Comparison of ENCODE assay signal across 19 cellular contexts in genomic region chr6:124983383-124983782, GRCh38. TPM values are rescaled to one million over a fixed set of nuclear protein-coding genes. Genes with fewer than 3 reads are reported as not detected.
DNase-seq lines count a peak whose midpoint lies in the region; ATAC-seq, FAIRE-seq and TF ChIP-seq lines count a peak whose summit lies in the region.
"Had no signal": no experiment of that assay in that cellular context is flagged by ENCODE, and none has a peak within 500 bp of the region (broad histone marks: within the 10 kb centered on the region; RNA-seq: fewer than 3 reads in every experiment).

No MANE protein-coding gene starts in this region.

- TF ChIP-seq CTCF in A549 (IDR thresholded peaks at IDR 0.05) = no peak

- TF ChIP-seq RAD21 in A549 (conservative IDR thresholded peaks at IDR 0.05 in 1 of 2, IDR thresholded peaks at IDR 0.05 in 1 of 2) = no peak

- H3K9ac ChIP-seq in Karpas-422 (ENCODE audit: low read length) = no peak overlapping the region
- H3K9ac ChIP-seq: GM23248 had no signal

- TF ChIP-seq POLR2A in A549 (IDR thresholded peaks at IDR 0.05; ENCODE audit: low read length) = no peak

- CTCF ChIA-PET in A549 (lab: Yijun Ruan, JAX) = no interaction called here

- POLR2A ChIA-PET in A549 (lab: Yijun Ruan, JAX) = no interaction called here

- no peaks in the 10 kb centered on the region for H3K9me2 ChIP-seq in Karpas-422 (replicated peaks; ENCODE audit: insufficient read depth, low read length)

- H3K79me2 ChIP-seq in Karpas-422 (ENCODE audit: low read length) = no peaks in the 10 kb centered on the region

- H3K4me3 ChIP-seq in A549 (no peak overlapping the region), Karpas-422 (ENCODE audit: low read length) (no peak overlapping the region)
- H3K4me3 ChIP-seq: GM23248, sigmoid colon, tibial nerve had no signal

- no peaks in the 10 kb centered on the region for H4K20me1 ChIP-seq in Karpas-422 (ENCODE audit: insufficient read depth, low read depth, low read length)

- WGBS in A549 (ENCODE audit: missing lambda C conversion rate) = 92% methylated on average over 1 of the region's 1 CpG

- H3K27ac ChIP-seq in A549 (peak overlapping the region; percentile 66 to 89), Karpas-422 (ENCODE audit: low read length) (no peak overlapping the region)
- H3K27ac ChIP-seq: sigmoid colon, tibial nerve had no signal

- no peaks in the 10 kb centered on the region for H3K36me3 ChIP-seq in Karpas-422 (ENCODE audit: insufficient read depth, low read length)

- H3K9me3 ChIP-seq in A549 (no peaks in the 10 kb centered on the region), Karpas-422 (ENCODE audit: low read length) (no peaks in the 10 kb centered on the region)
- H3K9me3 ChIP-seq: sigmoid colon had no signal

- no peak for TF ChIP-seq EP300 in A549 (IDR thresholded peaks at IDR 0.05)

- ATAC-seq in A549 = no peak
- peak; percentile 81 for ATAC-seq in GM18909 (IDR thresholded peaks at IDR 0.05; ENCODE audit: poor library complexity, unreplicated experiment)
- ATAC-seq in HG02678 (IDR thresholded peaks at IDR 0.05; ENCODE audit: unreplicated experiment) = peak; percentile 71
- ATAC-seq in GM19035 (IDR thresholded peaks at IDR 0.05; ENCODE audit: unreplicated experiment) = no peak
- ATAC-seq: activated naive CD4-positive, alpha-beta T cell treated with anti-CD3 and anti-CD28 coated beads, Interleukin-2, amount 50 U/mL, for 72 hours had no signal

- H3K27me3 ChIP-seq in Karpas-422 (ENCODE audit: low read length) = no peaks in the 10 kb centered on the region
- H3K27me3 ChIP-seq: sigmoid colon, tibial nerve had no signal

- FAIRE-seq in A549 (lab: Jason Lieb, UNC) = no peak
- FAIRE-seq: HTR-8/SVneo had no signal

- H3K4me2 ChIP-seq in A549 (peak overlapping the region; percentile 67; the same call in 2 of the 3 replicates), Karpas-422 (ENCODE audit: low read depth, low read length, poor library complexity, severe bottlenecking) (no peak overlapping the region)

- H2AFZ ChIP-seq in Karpas-422 (ENCODE audit: low read length) = no peak overlapping the region
- H2AFZ ChIP-seq: GM23248 had no signal

- no peak for DNase-seq in A549 (ENCODE audit: low read depth in 1 of 2, low spot score in 1 of 2)
- DNase-seq in Karpas-422 = peak; percentile 36
- no peak for DNase-seq in NCI-H146 treated with DMSO at 0.1 percent for 48 hours (lab: John Stamatoyannopoulos, UW; ENCODE audit: unreplicated experiment)
- no peak for DNase-seq in NCI-H2107 treated with DMSO at 0.1 percent for 48 hours (lab: John Stamatoyannopoulos, UW; ENCODE audit: unreplicated experiment)
- no peak for DNase-seq in globus pallidus (ENCODE audit: low spot score)
- DNase-seq: 8988T; effector memory CD4-positive, alpha-beta T cell; GDM1; GM23248; NCI-H2081 treated with DMSO at 0.1 percent for 48 hours; NCI-H774; sigmoid colon; stimulated activated CD4-positive, alpha-beta T cell treated with anti-CD3 and anti-CD28 coated beads, Interleukin-4, amount 100 ng/mL, for 1 hour had no signal

- H3K4me1 ChIP-seq in A549 (peaks cover 71% of the 10 kb centered on the region), Karpas-422 (ENCODE audit: low read length) (no peaks in the 10 kb centered on the region)

TF ChIP-seq in A549, 52 proteins besides CTCF, POLR2A, EP300 and RAD21:
- TF ChIP-seq NR3C1 (IDR thresholded peaks at IDR 0.05) (no peak), ESRRA (IDR thresholded peaks at IDR 0.05; ENCODE audit: borderline replicate concordance, low read length) (no peak)

RNA-seq across cellular contexts. Expression of gene RNF217, which starts 21.1 kb away (rescaled TPM):
- 20.0 and 22.3 TPM in 2 replicates for polyA plus RNA-seq in A549 (2011; rRNA removed)
- 4.9 and 5.0 TPM in 2 replicates for polyA plus RNA-seq in A549 (2012; cell fraction: cytosol; rRNA removed)
- 3.7 and 6.1 TPM in 2 replicates for polyA plus RNA-seq in A549 (2012; cell fraction: nucleus; rRNA removed)
- polyA plus RNA-seq in A549 (2017; fragmentation: RNase III; extraction: RNeasy Plus Mini Kit Qiagen cat#74134 plus additional on column Dnase treatment) = 4.7 to 9.9 TPM (median 5.7 TPM) in 3 replicates
- 40.8 and 46.5 TPM in 2 replicates for polyA minus RNA-seq in A549 (2011; rRNA and poly(A)+ RNA removed)
- not detected in 2 replicates for total RNA-seq in Karpas-422 (2014; rRNA removed; shearing (Covaris generic); ENCODE audit: low replicate concordance)

Comparison
In these comparisons a context has a peak if more than half of its experiments do, and no peak if none do; other contexts are left out.
1. ATAC-seq: peak in GM18909 (single experiment) and HG02678 (single experiment); none in A549 (0 of 2) and GM19035 (single experiment).